ENCODE assay signal across 1 cellular context in genomic region chr17:9001539-9001938, GRCh38.
TF ChIP-seq lines count a peak whose summit lies in the region.

No MANE protein-coding gene starts in this region.

TF ChIP-seq in GM23338, 12 proteins besides CTCF, POLR2A, EP300 and RAD21 (continued from another document):
- TF ChIP-seq, protein P1, sequence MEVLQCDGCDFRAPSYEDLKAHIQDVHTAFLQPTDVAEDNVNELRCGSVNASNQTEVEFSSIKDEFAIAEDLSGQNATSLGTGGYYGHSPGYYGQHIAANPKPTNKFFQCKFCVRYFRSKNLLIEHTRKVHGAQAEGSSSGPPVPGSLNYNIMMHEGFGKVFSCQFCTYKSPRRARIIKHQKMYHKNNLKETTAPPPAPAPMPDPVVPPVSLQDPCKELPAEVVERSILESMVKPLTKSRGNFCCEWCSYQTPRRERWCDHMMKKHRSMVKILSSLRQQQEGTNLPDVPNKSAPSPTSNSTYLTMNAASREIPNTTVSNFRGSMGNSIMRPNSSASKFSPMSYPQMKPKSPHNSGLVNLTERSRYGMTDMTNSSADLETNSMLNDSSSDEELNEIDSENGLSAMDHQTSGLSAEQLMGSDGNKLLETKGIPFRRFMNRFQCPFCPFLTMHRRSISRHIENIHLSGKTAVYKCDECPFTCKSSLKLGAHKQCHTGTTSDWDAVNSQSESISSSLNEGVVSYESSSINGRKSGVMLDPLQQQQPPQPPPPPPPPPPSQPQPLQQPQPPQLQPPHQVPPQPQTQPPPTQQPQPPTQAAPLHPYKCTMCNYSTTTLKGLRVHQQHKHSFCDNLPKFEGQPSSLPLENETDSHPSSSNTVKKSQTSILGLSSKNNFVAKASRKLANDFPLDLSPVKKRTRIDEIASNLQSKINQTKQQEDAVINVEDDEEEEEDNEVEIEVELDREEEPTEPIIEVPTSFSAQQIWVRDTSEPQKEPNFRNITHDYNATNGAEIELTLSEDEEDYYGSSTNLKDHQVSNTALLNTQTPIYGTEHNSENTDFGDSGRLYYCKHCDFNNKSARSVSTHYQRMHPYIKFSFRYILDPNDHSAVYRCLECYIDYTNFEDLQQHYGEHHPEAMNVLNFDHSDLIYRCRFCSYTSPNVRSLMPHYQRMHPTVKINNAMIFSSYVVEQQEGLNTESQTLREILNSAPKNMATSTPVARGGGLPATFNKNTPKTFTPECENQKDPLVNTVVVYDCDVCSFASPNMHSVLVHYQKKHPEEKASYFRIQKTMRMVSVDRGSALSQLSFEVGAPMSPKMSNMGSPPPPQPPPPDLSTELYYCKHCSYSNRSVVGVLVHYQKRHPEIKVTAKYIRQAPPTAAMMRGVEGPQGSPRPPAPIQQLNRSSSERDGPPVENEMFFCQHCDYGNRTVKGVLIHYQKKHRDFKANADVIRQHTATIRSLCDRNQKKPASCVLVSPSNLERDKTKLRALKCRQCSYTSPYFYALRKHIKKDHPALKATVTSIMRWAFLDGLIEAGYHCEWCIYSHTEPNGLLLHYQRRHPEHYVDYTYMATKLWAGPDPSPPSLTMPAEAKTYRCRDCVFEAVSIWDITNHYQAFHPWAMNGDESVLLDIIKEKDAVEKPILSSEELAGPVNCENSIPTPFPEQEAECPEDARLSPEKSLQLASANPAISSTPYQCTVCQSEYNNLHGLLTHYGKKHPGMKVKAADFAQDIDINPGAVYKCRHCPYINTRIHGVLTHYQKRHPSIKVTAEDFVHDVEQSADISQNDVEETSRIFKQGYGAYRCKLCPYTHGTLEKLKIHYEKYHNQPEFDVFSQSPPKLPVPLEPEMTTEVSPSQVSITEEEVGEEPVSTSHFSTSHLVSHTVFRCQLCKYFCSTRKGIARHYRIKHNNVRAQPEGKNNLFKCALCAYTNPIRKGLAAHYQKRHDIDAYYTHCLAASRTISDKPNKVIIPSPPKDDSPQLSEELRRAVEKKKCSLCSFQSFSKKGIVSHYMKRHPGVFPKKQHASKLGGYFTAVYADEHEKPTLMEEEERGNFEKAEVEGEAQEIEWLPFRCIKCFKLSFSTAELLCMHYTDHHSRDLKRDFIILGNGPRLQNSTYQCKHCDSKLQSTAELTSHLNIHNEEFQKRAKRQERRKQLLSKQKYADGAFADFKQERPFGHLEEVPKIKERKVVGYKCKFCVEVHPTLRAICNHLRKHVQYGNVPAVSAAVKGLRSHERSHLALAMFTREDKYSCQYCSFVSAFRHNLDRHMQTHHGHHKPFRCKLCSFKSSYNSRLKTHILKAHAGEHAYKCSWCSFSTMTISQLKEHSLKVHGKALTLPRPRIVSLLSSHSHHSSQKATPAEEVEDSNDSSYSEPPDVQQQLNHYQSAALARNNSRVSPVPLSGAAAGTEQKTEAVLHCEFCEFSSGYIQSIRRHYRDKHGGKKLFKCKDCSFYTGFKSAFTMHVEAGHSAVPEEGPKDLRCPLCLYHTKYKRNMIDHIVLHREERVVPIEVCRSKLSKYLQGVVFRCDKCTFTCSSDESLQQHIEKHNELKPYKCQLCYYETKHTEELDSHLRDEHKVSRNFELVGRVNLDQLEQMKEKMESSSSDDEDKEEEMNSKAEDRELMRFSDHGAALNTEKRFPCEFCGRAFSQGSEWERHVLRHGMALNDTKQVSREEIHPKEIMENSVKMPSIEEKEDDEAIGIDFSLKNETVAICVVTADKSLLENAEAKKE (CRISPR knock-in tag; IDR thresholded peaks at IDR 0.05) = no peak
- TF ChIP-seq ZNF114 (CRISPR knock-in tag; IDR thresholded peaks at IDR 0.05) (no peak), EZH2 (IDR thresholded peaks at IDR 0.05; ENCODE audit: low read depth, unreplicated experiment) (no peak), ETS1 (IDR thresholded peaks at IDR 0.05) (no peak), POLR2AphosphoS5 (IDR thresholded peaks at IDR 0.05; ENCODE audit: low read depth) (no peak)
TF ChIP-seq in GM23338: peak in this region for 0.
